28 cellular contexts compared by ENCODE assay signal in genomic region chr12:63880742-63881141, GRCh38.
"Had no signal": no experiment of that assay in that cellular context is flagged by ENCODE, and none has a peak within 500 bp of the region (broad histone marks: within the 10 kb centered on the region; RNA-seq: fewer than 3 reads in every experiment).

No MANE protein-coding gene starts in this region.

- ATAC-seq: left lobe of liver; natural killer cell; pancreas; sciatic nerve; stimulated activated effector memory CD8-positive, alpha-beta T cell treated with anti-CD3 and anti-CD28 coated beads, Interleukin-12 subunit alpha, Interleukin-12 subunit beta, amount 100 ng/mL, for 72 hours; upper lobe of right lung had no signal

- H3K36me3 Mint-ChIP-seq: naive B cell; natural killer cell; stimulated activated effector memory CD8-positive, alpha-beta T cell treated with anti-CD3 and anti-CD28 coated beads, Interleukin-12 subunit alpha, Interleukin-12 subunit beta, amount 100 ng/mL, for 72 hours had no signal

- H3K4me1 ChIP-seq: prostate gland, suprapubic skin, tibial artery, upper lobe of right lung had no signal

- DNase-seq: hippocampal formation; kidney glomerular epithelial cell; left cardiac atrium; mesendoderm; naive B cell; natural killer cell; nucleus accumbens; pancreas; posterior cingulate gyrus; retina; right cardiac atrium; stimulated activated CD4-positive, alpha-beta T cell treated with anti-CD3 and anti-CD28 coated beads, Interleukin-12 subunit alpha, Interleukin-12 subunit beta, amount 100 ng/mL, for 4 hours; stimulated activated CD4-positive, alpha-beta T cell treated with anti-CD3 and anti-CD28 coated beads, Interleukin-15, amount 100 ng/mL, for 24 hours; stimulated activated CD4-positive, alpha-beta T cell treated with anti-CD3 and anti-CD28 coated beads, Interleukin-2, amount 100 ng/mL, for 24 hours; stimulated activated CD4-positive, alpha-beta T cell treated with anti-CD3 and anti-CD28 coated beads, Interleukin-4, amount 100 ng/mL, for 1 hour; stimulated activated naive CD4-positive, alpha-beta T cell; tibial artery; upper lobe of right lung had no signal

- H3K27ac Mint-ChIP-seq: mesothelial cell of epicardium; naive B cell; natural killer cell; stimulated activated effector memory CD8-positive, alpha-beta T cell treated with anti-CD3 and anti-CD28 coated beads, Interleukin-12 subunit alpha, Interleukin-12 subunit beta, amount 100 ng/mL, for 72 hours; stimulated activated naive CD8-positive, alpha-beta T cell treated with anti-CD3 and anti-CD28 coated beads, Interleukin-15, Interleukin-2, amounts not matched to agents 100 ng/mL and 50 ng/mL, for 24 hours had no signal

- H3K4me3 Mint-ChIP-seq: mesothelial cell of epicardium; naive B cell; natural killer cell; stimulated activated effector memory CD8-positive, alpha-beta T cell treated with anti-CD3 and anti-CD28 coated beads, Interleukin-12 subunit alpha, Interleukin-12 subunit beta, amount 100 ng/mL, for 72 hours; stimulated activated naive CD8-positive, alpha-beta T cell treated with anti-CD3 and anti-CD28 coated beads, Interleukin-15, Interleukin-2, amounts not matched to agents 100 ng/mL and 50 ng/mL, for 24 hours had no signal

- H3K27me3 ChIP-seq: pancreas, suprapubic skin, tibial artery, upper lobe of right lung had no signal

- H3K9me3 Mint-ChIP-seq: mesothelial cell of epicardium; natural killer cell; stimulated activated effector memory CD8-positive, alpha-beta T cell treated with anti-CD3 and anti-CD28 coated beads, Interleukin-12 subunit alpha, Interleukin-12 subunit beta, amount 100 ng/mL, for 72 hours; stimulated activated naive CD8-positive, alpha-beta T cell treated with anti-CD3 and anti-CD28 coated beads, Interleukin-15, Interleukin-2, amounts not matched to agents 100 ng/mL and 50 ng/mL, for 24 hours had no signal

- H3K4me3 ChIP-seq: lung, pancreas, prostate gland, skin epidermis, suprapubic skin, thoracic aorta, tibial artery, upper lobe of right lung had no signal

- H3K9me3 ChIP-seq: pancreas, prostate gland, suprapubic skin, thoracic aorta, tibial artery, upper lobe of right lung had no signal

- H3K36me3 ChIP-seq: pancreas, prostate gland, suprapubic skin, thoracic aorta, tibial artery, upper lobe of right lung had no signal

- H3K27ac ChIP-seq: pancreas, prostate gland, skin epidermis, suprapubic skin, thoracic aorta, tibial artery, upper lobe of right lung had no signal

- H3K4me1 Mint-ChIP-seq: mesothelial cell of epicardium; naive B cell; natural killer cell; stimulated activated effector memory CD8-positive, alpha-beta T cell treated with anti-CD3 and anti-CD28 coated beads, Interleukin-12 subunit alpha, Interleukin-12 subunit beta, amount 100 ng/mL, for 72 hours had no signal
